In genomic region chr21:31267644-31268043, GRCh38 we compare ENCODE assay signal across 24 cellular contexts.
A peak's percentile ranks its signal among the peaks of the same experiment; 100 is the strongest.
DNase-seq lines count a peak whose midpoint lies in the region; ATAC-seq lines count a peak whose summit lies in the region.
"Had no signal": no experiment of that assay in that cellular context is flagged by ENCODE, and none has a peak within 500 bp of the region (broad histone marks: within the 10 kb centered on the region; RNA-seq: fewer than 3 reads in every experiment).

No MANE protein-coding gene starts in this region.

- no peak for ATAC-seq in naive thymus-derived CD4-positive, alpha-beta T cell
- no peak for ATAC-seq in GM18873 (IDR thresholded peaks at IDR 0.05; ENCODE audit: low FRiP score, unreplicated experiment)
- ATAC-seq: esophagus mucosa, gastrocnemius medialis had no signal

- POLR2A ChIA-PET in CD4-positive, alpha-beta memory T cell (lab: Charles Lee; ENCODE audit: partially characterized antibody) = no interaction called here
- POLR2A ChIA-PET in naive thymus-derived CD4-positive, alpha-beta T cell (lab: Charles Lee) = interaction anchor here (0.6 to 0.9 kb wide), 3 partner anchors 18 to 113 kb away, joined by 3 to 4 read pairs (median 4); no protein-coding TSS in a partner anchor

- H2AFZ ChIP-seq in Karpas-422 (ENCODE audit: low read length) = no peak overlapping the region

- CTCF ChIA-PET in CD4-positive, alpha-beta memory T cell (lab: Charles Lee; ENCODE audit: partially characterized antibody) = interaction anchor here (1.0 kb wide), 1 partner anchor 54 kb away, joined by 3 read pairs; no protein-coding TSS in a partner anchor
- CTCF ChIA-PET in naive thymus-derived CD4-positive, alpha-beta T cell (lab: Charles Lee) = interaction anchor here (0.6 to 1.3 kb wide), 2 partner anchors 12 to 309 kb away, joined by 3 to 4 read pairs; no protein-coding TSS in a partner anchor

- H3K9me2 ChIP-seq in Karpas-422 (replicated peaks; ENCODE audit: insufficient read depth, low read length) = no peaks in the 10 kb centered on the region

- H3K4me1 ChIP-seq in CD4-positive, alpha-beta memory T cell (ENCODE audit: insufficient read depth, low read length) = peaks cover 25% of the 10 kb centered on the region
- no peaks in the 10 kb centered on the region for H3K4me1 ChIP-seq in naive thymus-derived CD4-positive, alpha-beta T cell (ENCODE audit: control insufficient read depth in 2 of 2, insufficient read depth in 2 of 2, low read length in 2 of 2)
- H3K4me1 ChIP-seq in Karpas-422 (ENCODE audit: low read length) (no peaks in the 10 kb centered on the region), SJCRH30 (no peaks in the 10 kb centered on the region)
- H3K4me1 ChIP-seq: gastrocnemius medialis had no signal

- no peaks in the 10 kb centered on the region for H3K27me3 Mint-ChIP-seq in activated CD4-positive, alpha-beta T cell treated with anti-CD3 and anti-CD28 coated beads, Interleukin-2, amount 10 ng/mL, durations not matched to agents 24 days and 14 days
- peaks cover 0 to 1% of the 10 kb centered on the region in 2 donors for H3K27me3 Mint-ChIP-seq in CD4-positive, alpha-beta memory T cell
- peaks cover 3% of the 10 kb centered on the region for H3K27me3 Mint-ChIP-seq in activated naive CD8-positive, alpha-beta T cell treated with anti-CD3 and anti-CD28 coated beads for 36 hours
- peaks cover 0 to 15% (median 0%) of the 10 kb centered on the region in 5 donors for H3K27me3 Mint-ChIP-seq in naive thymus-derived CD4-positive, alpha-beta T cell

- H3K9me3 Mint-ChIP-seq in activated CD4-positive, alpha-beta T cell treated with anti-CD3 and anti-CD28 coated beads, Interleukin-2, amount 10 ng/mL, durations not matched to agents 24 days and 14 days = peaks cover 5% of the 10 kb centered on the region
- peaks cover 0 to 4% (median 0%) of the 10 kb centered on the region in 8 donors for H3K9me3 Mint-ChIP-seq in CD4-positive, alpha-beta memory T cell
- H3K9me3 Mint-ChIP-seq in activated naive CD8-positive, alpha-beta T cell treated with anti-CD3 and anti-CD28 coated beads for 36 hours = peaks cover 3% of the 10 kb centered on the region
- peaks cover 0 to 5% (median 0%) of the 10 kb centered on the region in 11 donors for H3K9me3 Mint-ChIP-seq in naive thymus-derived CD4-positive, alpha-beta T cell

- peaks cover 20% of the 10 kb centered on the region for H3K4me1 Mint-ChIP-seq in activated CD4-positive, alpha-beta T cell treated with anti-CD3 and anti-CD28 coated beads, Interleukin-2, amount 10 ng/mL, durations not matched to agents 24 days and 14 days
- peaks cover 9 to 41% (median 26%) of the 10 kb centered on the region in 4 donors for H3K4me1 Mint-ChIP-seq in CD4-positive, alpha-beta memory T cell
- H3K4me1 Mint-ChIP-seq in activated naive CD8-positive, alpha-beta T cell treated with anti-CD3 and anti-CD28 coated beads for 36 hours = peaks cover 31% of the 10 kb centered on the region
- peaks cover 8 to 35% (median 28%) of the 10 kb centered on the region in 7 donors for H3K4me1 Mint-ChIP-seq in naive thymus-derived CD4-positive, alpha-beta T cell

- H3K27ac ChIP-seq in CD4-positive, alpha-beta memory T cell (ENCODE audit: low read depth, low read length) = no peak overlapping the region
- H3K27ac ChIP-seq in naive thymus-derived CD4-positive, alpha-beta T cell (ENCODE audit: low read depth, low read length) = no peak overlapping the region
- H3K27ac ChIP-seq in Karpas-422 (ENCODE audit: low read length) = no peak overlapping the region
- H3K27ac ChIP-seq in SJCRH30 = no peak overlapping the region
- H3K27ac ChIP-seq: gastrocnemius medialis, neutrophil had no signal

- no peaks in the 10 kb centered on the region for H3K79me2 ChIP-seq in Karpas-422 (ENCODE audit: low read length)

- H3K4me3 Mint-ChIP-seq in activated CD4-positive, alpha-beta T cell treated with anti-CD3 and anti-CD28 coated beads, Interleukin-2, amount 10 ng/mL, durations not matched to agents 24 days and 14 days = peak overlapping the region; percentile 35
- peak overlapping the region in 6 of 8 donors; percentile 46 to 82 (median 71) for H3K4me3 Mint-ChIP-seq in CD4-positive, alpha-beta memory T cell
- H3K4me3 Mint-ChIP-seq in activated naive CD8-positive, alpha-beta T cell treated with anti-CD3 and anti-CD28 coated beads for 36 hours = peak overlapping the region; percentile 44
- peak overlapping the region in 8 of 10 donors; percentile 46 to 72 (median 64) for H3K4me3 Mint-ChIP-seq in naive thymus-derived CD4-positive, alpha-beta T cell

- no peaks in the 10 kb centered on the region for H3K36me3 ChIP-seq in CD4-positive, alpha-beta memory T cell (ENCODE audit: insufficient read depth, low read length)
- H3K36me3 ChIP-seq in naive thymus-derived CD4-positive, alpha-beta T cell (ENCODE audit: control insufficient read depth in 2 of 3, insufficient read depth in 3 of 3, low read length in 3 of 3) = no peaks in the 10 kb centered on the region
- H3K36me3 ChIP-seq in Karpas-422 (ENCODE audit: insufficient read depth, low read length) (no peaks in the 10 kb centered on the region), SJCRH30 (no peaks in the 10 kb centered on the region)
- H3K36me3 ChIP-seq: gastrocnemius medialis, neutrophil had no signal

- H3K27ac Mint-ChIP-seq in activated CD4-positive, alpha-beta T cell treated with anti-CD3 and anti-CD28 coated beads, Interleukin-2, amount 10 ng/mL, durations not matched to agents 24 days and 14 days = no peak overlapping the region
- H3K27ac Mint-ChIP-seq in CD4-positive, alpha-beta memory T cell = peak overlapping the region in 1 of 7 donors; percentile 38
- H3K27ac Mint-ChIP-seq in activated naive CD8-positive, alpha-beta T cell treated with anti-CD3 and anti-CD28 coated beads for 36 hours = peak overlapping the region; percentile 73
- H3K27ac Mint-ChIP-seq in naive thymus-derived CD4-positive, alpha-beta T cell = peak overlapping the region in 4 of 9 donors; percentile 0 to 49 (median 6)

- H3K9me3 ChIP-seq in CD4-positive, alpha-beta memory T cell (ENCODE audit: control insufficient read depth in 1 of 2, low read length in 2 of 2) = no peaks in the 10 kb centered on the region
- H3K9me3 ChIP-seq in naive thymus-derived CD4-positive, alpha-beta T cell (ENCODE audit: control insufficient read depth in 2 of 3, low read length in 3 of 3) = no peaks in the 10 kb centered on the region
- H3K9me3 ChIP-seq in Karpas-422 (ENCODE audit: low read length) (no peaks in the 10 kb centered on the region), SJCRH30 (replicated peaks) (no peaks in the 10 kb centered on the region)
- H3K9me3 ChIP-seq: gastrocnemius medialis, neutrophil had no signal

- intact Hi-C loops in activated CD4-positive, alpha-beta T cell treated with anti-CD3 and anti-CD28 coated beads, Interleukin-2, amount 10 ng/mL, durations not matched to agents 24 days and 14 days (cut with micrococcal nuclease) = no loop called here
- intact Hi-C loops in CD4-positive, alpha-beta memory T cell (cut with micrococcal nuclease) = loop anchor here (2.0 kb wide), 1 partner anchor 291 kb away; no protein-coding TSS in a partner anchor
- intact Hi-C loops in naive thymus-derived CD4-positive, alpha-beta T cell (cut with micrococcal nuclease) = no loop called here

- H3K36me3 Mint-ChIP-seq in activated CD4-positive, alpha-beta T cell treated with anti-CD3 and anti-CD28 coated beads, Interleukin-2, amount 10 ng/mL, durations not matched to agents 24 days and 14 days (ENCODE audit: low read depth) = peaks cover 51% of the 10 kb centered on the region
- peaks cover 6 to 19% of the 10 kb centered on the region in 2 donors for H3K36me3 Mint-ChIP-seq in CD4-positive, alpha-beta memory T cell
- peaks cover 22% of the 10 kb centered on the region for H3K36me3 Mint-ChIP-seq in activated naive CD8-positive, alpha-beta T cell treated with anti-CD3 and anti-CD28 coated beads for 36 hours
- peaks cover 0 to 52% (median 4%) of the 10 kb centered on the region in 5 donors for H3K36me3 Mint-ChIP-seq in naive thymus-derived CD4-positive, alpha-beta T cell

- H3K4me3 ChIP-seq in CD4-positive, alpha-beta memory T cell (ENCODE audit: low read length in 2 of 2) = no peak overlapping the region
- peak overlapping the region; percentile 39 for H3K4me3 ChIP-seq in naive thymus-derived CD4-positive, alpha-beta T cell (ENCODE audit: low read length)
- no peak overlapping the region for H3K4me3 ChIP-seq in Karpas-422 (ENCODE audit: low read length)
- H3K4me3 ChIP-seq in SJCRH30 = no peak overlapping the region
- H3K4me3 ChIP-seq: gastrocnemius medialis had no signal

- no peak overlapping the region for H3K4me2 ChIP-seq in Karpas-422 (ENCODE audit: low read depth, low read length, poor library complexity, severe bottlenecking)

- H3K9ac ChIP-seq in Karpas-422 (ENCODE audit: low read length) = no peak overlapping the region

- H3K27me3 ChIP-seq in CD4-positive, alpha-beta memory T cell (ENCODE audit: insufficient read depth, low read length) = no peaks in the 10 kb centered on the region
- H3K27me3 ChIP-seq in naive thymus-derived CD4-positive, alpha-beta T cell (ENCODE audit: control insufficient read depth in 2 of 2, insufficient read depth in 2 of 2, low read length in 2 of 2) = no peaks in the 10 kb centered on the region
- no peaks in the 10 kb centered on the region for H3K27me3 ChIP-seq in Karpas-422 (ENCODE audit: low read length)
- H3K27me3 ChIP-seq in SJCRH30 = no peaks in the 10 kb centered on the region
- H3K27me3 ChIP-seq: gastrocnemius medialis had no signal

- no peak for DNase-seq in activated CD4-positive, alpha-beta T cell treated with anti-CD3 and anti-CD28 coated beads, Interleukin-2, amount 10 ng/mL, durations not matched to agents 24 days and 14 days
- no peak for DNase-seq in activated CD4-positive, alpha-beta T cell treated with anti-CD3 and anti-CD28 coated beads for 48 hours
- no peak for DNase-seq in CD4-positive, alpha-beta memory T cell
- DNase-seq in activated naive CD8-positive, alpha-beta T cell treated with anti-CD3 and anti-CD28 coated beads for 36 hours = no peak
- DNase-seq in naive thymus-derived CD4-positive, alpha-beta T cell = no peak
- DNase-seq in Karpas-422 (no peak), SJCRH30 (no peak)
- DNase-seq: 8988T; activated CD8-positive, alpha-beta memory T cell treated with anti-CD3 and anti-CD28 coated beads, Interleukin-2, amount 50 U/mL, for 4 hours; activated naive CD4-positive, alpha-beta T cell; AML-193; effector memory CD4-positive, alpha-beta T cell; EL; gastrocnemius medialis; GOT3; hypothalamus; islet precursor cell; NCI-H2029; NCI-H345; SIG-M5; stimulated activated CD4-positive, alpha-beta T cell treated with anti-CD3 and anti-CD28 coated beads, Interleukin-1b, Interleukin-23, amount 100 ng/mL, for 48 hours had no signal

- no peaks in the 10 kb centered on the region for H4K20me1 ChIP-seq in Karpas-422 (ENCODE audit: insufficient read depth, low read depth, low read length)
